8 cellular contexts compared by ENCODE assay signal in the genomic region with DNA sequence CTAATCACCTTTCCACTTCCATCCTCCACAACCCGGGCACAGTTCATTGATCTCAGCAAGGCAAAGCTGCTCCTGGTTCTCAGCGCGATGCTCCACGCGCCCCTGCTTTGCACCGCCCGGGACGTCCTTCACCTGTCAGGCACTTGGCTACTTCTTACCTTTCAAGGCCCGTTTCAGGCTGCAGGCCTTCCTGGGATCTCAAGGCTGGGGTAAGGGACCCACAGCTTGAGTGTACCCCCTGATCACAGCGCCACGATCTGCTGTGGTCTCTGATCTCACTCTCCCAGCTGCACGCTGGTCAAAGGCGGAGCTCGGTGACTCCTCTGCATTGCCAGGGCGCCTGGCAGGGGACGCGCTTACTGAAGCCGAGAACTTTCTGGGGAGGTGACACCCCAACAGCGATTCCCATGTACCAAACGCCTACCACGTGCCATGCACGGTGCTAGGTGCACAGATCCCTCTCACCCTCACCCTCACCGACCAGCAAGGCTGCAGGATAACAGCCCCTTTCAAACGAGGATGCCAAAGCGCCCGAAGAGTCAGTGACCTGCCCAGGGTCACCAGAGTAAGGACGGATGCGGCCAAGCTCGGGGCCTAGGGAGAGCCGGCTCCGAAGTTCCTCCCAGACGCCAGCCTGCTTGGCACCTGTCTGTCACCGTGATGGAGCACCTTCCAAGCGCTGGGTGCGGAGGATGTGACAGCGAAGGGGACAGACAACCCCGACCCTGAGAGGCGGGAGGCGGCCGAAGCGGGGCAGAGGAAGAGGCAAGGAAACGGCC. TPM values are rescaled to one million over a fixed set of nuclear protein-coding genes. Genes with fewer than 3 reads are reported as not detected.
DNase-seq lines count a peak whose midpoint lies in the region; ATAC-seq and TF ChIP-seq lines count a peak whose summit lies in the region.

No MANE protein-coding gene starts in this region.

- no peaks in the 10 kb centered on the region for H3K27me3 ChIP-seq in left lung

- TF ChIP-seq CTCF in GM10248 (IDR thresholded peaks at IDR 0.05; ENCODE audit: control extremely low read depth, extremely low read depth, low read depth, missing control alignments), result no peak
- no peak for TF ChIP-seq CTCF in left lung (IDR thresholded peaks at IDR 0.05)

- DNase-seq in GM10248 (ENCODE audit: extremely low spot score) (peak; percentile 66), KG1 (lab: John Stamatoyannopoulos, UW) (peak; percentile 55), left lung (peak in 1 of 2 donors; percentile 73), NCI-H2107 treated with DMSO at 0.1 percent for 48 hours (lab: John Stamatoyannopoulos, UW; ENCODE audit: unreplicated experiment) (no peak)
- DNase-seq in activated CD4-positive, CD25-positive, alpha-beta regulatory T cell treated with anti-CD3 and anti-CD28 coated beads, Interleukin-2, amount 50 U/mL, for 16 hours (ENCODE audit: low read depth, low spot score), result peak; percentile 17
- peak; percentile 31 to 42 for DNase-seq in stimulated activated CD4-positive, alpha-beta T cell treated with anti-CD3 and anti-CD28 coated beads, Interleukin-2, amount 100 ng/mL, for 48 hours

- H3K4me1 ChIP-seq in left lung, result peaks cover 12 to 26% of the 10 kb centered on the region in 2 donors

- intact Hi-C loops in left lung (cut with DNase I), result no loop called here

- H3K9me3 ChIP-seq in left lung, result no peaks in the 10 kb centered on the region

- POLR2A ChIA-PET in GM10248 (lab: Yijun Ruan, JAX), result interaction anchor here (0.5 to 0.6 kb wide), 3 partner anchors 249 to 473 kb away, joined by 3 to 9 read pairs (median 3); no protein-coding TSS in a partner anchor

- H3K4me3 ChIP-seq in left lung, result peak overlapping the region; percentile 81 to 98

- CTCF ChIA-PET in GM10248 (lab: Yijun Ruan, JAX), result interaction anchor here (0.8 to 1.5 kb wide), 2 partner anchors 14 to 133 kb away, joined by 3 to 5 read pairs; partner anchors contain the start of gene ADAM17

- no peaks in the 10 kb centered on the region for H3K36me3 ChIP-seq in left lung

- H3K27ac ChIP-seq in cingulate gyrus (ENCODE audit: low read depth, low read length) (peak overlapping the region; percentile 78), left lung (peak overlapping the region; percentile 89 to 95)

- peak; percentile 27 for ATAC-seq in GM21786 (IDR thresholded peaks at IDR 0.05; ENCODE audit: unreplicated experiment)
- ATAC-seq in left lung, result peak; percentile 51

RNA-seq across cellular contexts. Expression of gene ITGB1BP1, which starts 0.8 kb away (rescaled TPM):
- total RNA-seq in left lung, result 10 to 100 TPM; 74.0 to 82.4 TPM

RNA-seq across cellular contexts. Expression of gene CPSF3, which starts 0.9 kb away (rescaled TPM):
- total RNA-seq in left lung, result 10 to 100 TPM; 25.9 to 30.3 TPM

RNA-seq across cellular contexts. Expression of gene IAH1, which starts 51.8 kb away (rescaled TPM):
- total RNA-seq in left lung, result 10 to 100 TPM; 46.3 to 56.0 TPM
